In the genomic region with DNA sequence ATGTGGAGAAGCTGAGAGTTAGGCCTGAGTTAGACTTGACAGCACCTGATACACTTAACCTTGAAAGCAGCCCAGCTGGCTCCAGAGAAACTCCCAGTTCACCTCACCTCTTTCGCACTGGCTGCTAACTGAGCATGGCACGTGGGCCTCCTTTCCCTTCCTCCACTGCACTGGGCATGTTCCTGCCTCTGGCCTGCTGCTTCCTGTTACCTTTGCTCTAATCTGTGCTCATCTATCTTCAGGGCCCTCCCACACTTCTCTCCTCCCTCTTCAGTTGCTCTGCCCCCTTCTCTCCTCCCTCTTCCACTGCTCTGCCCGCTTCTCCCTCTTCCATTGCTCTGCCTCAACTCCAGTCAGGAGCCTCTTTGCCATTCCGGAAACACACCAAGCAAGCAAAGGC, we compare ENCODE assay signal across 11 cellular contexts. TPM values are rescaled to one million over a fixed set of nuclear protein-coding genes. Genes with fewer than 3 reads are reported as not detected.
DNase-seq lines count a peak whose midpoint lies in the region; ATAC-seq and TF ChIP-seq lines count a peak whose summit lies in the region.
"Had no signal": no experiment of that assay in that cellular context is flagged by ENCODE, and none has a peak within 500 bp of the region (broad histone marks: within the 10 kb centered on the region; RNA-seq: fewer than 3 reads in every experiment).

No MANE protein-coding gene starts in this region.

- H2AFZ ChIP-seq in PC-3 (ENCODE audit: low read length) = no peak overlapping the region
- no peak overlapping the region for H2AFZ ChIP-seq in trophoblast cell (ENCODE audit: insufficient read depth, low read length, poor library complexity)

- no peaks in the 10 kb centered on the region for H3K9me2 ChIP-seq in PC-3 (replicated peaks; ENCODE audit: low read length)

- H3K4me3 ChIP-seq in PC-3 (ENCODE audit: low read length) = no peak overlapping the region
- no peak overlapping the region for H3K4me3 ChIP-seq in esophagus squamous epithelium
- peak overlapping the region; percentile 17 for H3K4me3 ChIP-seq in trophoblast cell (ENCODE audit: low read depth, low read length)

- no peak overlapping the region for H3K18ac ChIP-seq in trophoblast cell (ENCODE audit: low read length)

- H3K27me3 ChIP-seq in PC-3 (ENCODE audit: low read length) (no peaks in the 10 kb centered on the region), esophagus squamous epithelium (no peaks in the 10 kb centered on the region), trophoblast cell (ENCODE audit: insufficient read depth, low read length) (no peaks in the 10 kb centered on the region)

- H3K14ac ChIP-seq in trophoblast cell (ENCODE audit: low read length) = no peak overlapping the region

- TF ChIP-seq POLR2A in esophagus squamous epithelium (IDR thresholded peaks at IDR 0.05) = no peak

- 36 to 51% methylated on average over 4 of the region's 4 CpGs for WGBS in esophagus squamous epithelium, 2 donors
- no CpG with 5 or more reads among the region's 4 CpGs for WGBS in trophoblast cell (ENCODE audit: extremely low coverage, insufficient coverage, insufficient read length)

- intact Hi-C loops in PC-3 (cut with micrococcal nuclease) (no loop called here), esophagus squamous epithelium (cut with DNase I) (no loop called here), natural killer cell (cut with micrococcal nuclease) (no loop called here)

- ATAC-seq in PC-3 (peak; percentile 40), GM19328 (IDR thresholded peaks at IDR 0.05; ENCODE audit: unreplicated experiment) (no peak), HG03097 (IDR thresholded peaks at IDR 0.05; ENCODE audit: low FRiP score, unreplicated experiment) (no peak), natural killer cell (no peak)

- no peak overlapping the region for H3K4me3 Mint-ChIP-seq in natural killer cell

- no peaks in the 10 kb centered on the region for H3K27me3 Mint-ChIP-seq in natural killer cell (ENCODE audit: low read depth in 2 of 2)

- no TSS peak for BruUV-seq in PC-3 (replicated peaks; lab: Mats Ljungman, UMichigan)

- no peak overlapping the region for H4K91ac ChIP-seq in trophoblast cell (ENCODE audit: low read depth, low read length)

- no peaks in the 10 kb centered on the region for H3K9me3 ChIP-seq in PC-3 (ENCODE audit: low read length)
- H3K9me3 ChIP-seq in esophagus squamous epithelium = no peaks in the 10 kb centered on the region
- peaks cover 3% of the 10 kb centered on the region for H3K9me3 ChIP-seq in trophoblast cell (ENCODE audit: insufficient read depth, low read depth, low read length)

- TF ChIP-seq CTCF in PC-3 (conservative IDR thresholded peaks at IDR 0.05; ENCODE audit: low read depth, low read length) = no peak
- no peak for TF ChIP-seq CTCF in esophagus squamous epithelium (IDR thresholded peaks at IDR 0.05)
- no peak for TF ChIP-seq CTCF in natural killer cell (IDR thresholded peaks at IDR 0.05)

- H3K4me2 ChIP-seq in PC-3 (ENCODE audit: low read length) (no peak overlapping the region), trophoblast cell (ENCODE audit: low read length) (no peak overlapping the region)

- H3K27ac Mint-ChIP-seq in natural killer cell = peak overlapping the region in 1 of 2 donors; percentile 27

- H3K4me1 Mint-ChIP-seq in natural killer cell = peaks cover 0 to 4% of the 10 kb centered on the region in 2 donors

- CTCF ChIA-PET in PC-3 (lab: Charles Lee) = interaction anchor here (0.6 kb wide), 1 partner anchor 357 kb away, joined by 3 read pairs; no protein-coding TSS in a partner anchor

- no peak overlapping the region for H2BK120ac ChIP-seq in trophoblast cell (ENCODE audit: insufficient read depth, low read length, poor library complexity)

- no peaks in the 10 kb centered on the region for H3F3A ChIP-seq in PC-3 (ENCODE audit: low read length, unreplicated experiment)

- H2BK5ac ChIP-seq in trophoblast cell (ENCODE audit: low read depth, low read length, poor library complexity) = no peak overlapping the region

- H2AK5ac ChIP-seq in trophoblast cell (ENCODE audit: low read length) = no peak overlapping the region

- H3K36me3 ChIP-seq in PC-3 (ENCODE audit: low read depth, low read length) (peaks cover 83% of the 10 kb centered on the region), esophagus squamous epithelium (peaks cover 16 to 95% (median 33%) of the 10 kb centered on the region in 3 donors), trophoblast cell (ENCODE audit: control insufficient read depth in 1 of 2, insufficient read depth in 2 of 2, low read length in 2 of 2) (peaks cover 74 to 79% of the 10 kb centered on the region in 2 experiments)

- H3K79me2 ChIP-seq in PC-3 (ENCODE audit: low read length) = no peaks in the 10 kb centered on the region
- no peaks in the 10 kb centered on the region for H3K79me2 ChIP-seq in trophoblast cell (ENCODE audit: control insufficient read depth, insufficient read depth, low read length, poor library complexity)

- no peak overlapping the region for H2BK12ac ChIP-seq in trophoblast cell (ENCODE audit: low read length)

- no peak overlapping the region for H4K12ac ChIP-seq in trophoblast cell (ENCODE audit: low read depth, low read length)

- no peaks in the 10 kb centered on the region for H3K9me3 Mint-ChIP-seq in natural killer cell

- H3K9ac ChIP-seq in PC-3 (ENCODE audit: low read length) (no peak overlapping the region), trophoblast cell (ENCODE audit: low read length) (no peak overlapping the region)

- POLR2A ChIA-PET in PC-3 (lab: Charles Lee; ENCODE audit: unreplicated experiment) = no interaction called here

- no peak overlapping the region for H3K23ac ChIP-seq in trophoblast cell (ENCODE audit: low read length)

- H3K36me3 Mint-ChIP-seq in natural killer cell = peaks cover 8% of the 10 kb centered on the region

- no peak overlapping the region for H3K4ac ChIP-seq in trophoblast cell (ENCODE audit: low read depth, low read length)

- H3K4me1 ChIP-seq in PC-3 (ENCODE audit: insufficient read depth, low read length) (peaks cover 11% of the 10 kb centered on the region), esophagus squamous epithelium (peaks cover under 1 to 64% (median 5%) of the 10 kb centered on the region in 3 donors), trophoblast cell (ENCODE audit: control insufficient read depth in 1 of 2, insufficient read depth in 2 of 2, low read length in 2 of 2) (peaks cover 0 to 1% of the 10 kb centered on the region in 2 experiments)

- H3K79me1 ChIP-seq in trophoblast cell (ENCODE audit: low read length) = no peaks in the 10 kb centered on the region

- H4K20me1 ChIP-seq in PC-3 (ENCODE audit: low read length) = no peaks in the 10 kb centered on the region

- H4K8ac ChIP-seq in trophoblast cell (ENCODE audit: low read depth, low read length) = no peak overlapping the region

- H3K27ac ChIP-seq in PC-3 (ENCODE audit: low read length) (no peak overlapping the region), esophagus squamous epithelium (peak overlapping the region; percentile 51 to 73 (median 64)), trophoblast cell (ENCODE audit: low read depth, low read length) (no peak overlapping the region)

- DNase-seq in NCI-H510A treated with DMSO at 0.1 percent for 48 hours (lab: John Stamatoyannopoulos, UW) = peak; percentile 29
- DNase-seq in NCI-H510A (lab: John Stamatoyannopoulos, UW) = no peak
- no peak for DNase-seq in PC-3
- DNase-seq in esophagus squamous epithelium (lab: John Stamatoyannopoulos, UW) = no peak
- no peak for DNase-seq in trophoblast cell
- DNase-seq in natural killer cell = no peak
- DNase-seq: activated CD8-positive, alpha-beta memory T cell treated with anti-CD3 and anti-CD28 coated beads for 24 hours; kidney; SIG-M5 had no signal

RNA-seq across cellular contexts. Expression of a gene that starts 13.7 kb away (rescaled TPM):
- 118 and 119 TPM in 2 replicates for total RNA-seq in PC-3 (2014; rRNA removed)
- 10 to 100 TPM; 44.4 to 80.7 (median 63.4) TPM for total RNA-seq in esophagus squamous epithelium
- 238 and 250 TPM in 2 replicates for polyA plus RNA-seq in trophoblast cell (2013)
- total RNA-seq in natural killer cell = 100 to 1,000 TPM; 194 to 238 (median 236) TPM

RNA-seq across cellular contexts. Expression of a gene that starts 26.9 kb away (rescaled TPM):
- total RNA-seq in PC-3 (2014; rRNA removed) (53.8 and 59.1 TPM in 2 replicates), esophagus squamous epithelium (10 to 100 TPM; 32.8 to 54.0 (median 46.7) TPM), natural killer cell (10 to 100 TPM; 27.4 to 32.8 (median 31.5) TPM)
- 132 and 134 TPM in 2 replicates for polyA plus RNA-seq in trophoblast cell (2013)

Comparison
In these comparisons a context has a peak if more than half of its experiments do, and no peak if none do; other contexts are left out.
1. H3K27ac ChIP-seq: peak in esophagus squamous epithelium (4 of 4); none in PC-3 (single experiment) and trophoblast cell (single experiment).